In genomic region chr10:98028168-98028770, GRCh38 we compare ENCODE assay signal across 8 cellular contexts. TPM values are rescaled to one million over a fixed set of nuclear protein-coding genes. Genes with fewer than 3 reads are reported as not detected.
DNase-seq lines count a peak whose midpoint lies in the region; ATAC-seq lines count a peak whose summit lies in the region.

No MANE protein-coding gene starts in this region.

- H3K27ac Mint-ChIP-seq in activated CD4-positive, alpha-beta memory T cell treated with anti-CD3 and anti-CD28 coated beads, Interleukin-2, amount 10 ng/mL, durations not matched to agents 7 days and 5 days: no peak overlapping the region
- H3K27ac Mint-ChIP-seq in effector memory CD8-positive, alpha-beta T cell: no peak overlapping the region

- CTCF ChIA-PET in activated CD4-positive, alpha-beta memory T cell treated with anti-CD3 and anti-CD28 coated beads, Interleukin-2, amount 10 ng/mL, durations not matched to agents 7 days and 5 days (lab: Charles Lee): interaction anchor here (0.6 to 4.7 kb wide), 13 partner anchors 8 to 281 kb away, joined by 3 to 26 read pairs (median 3); no protein-coding TSS in a partner anchor

- peak; percentile 74 for ATAC-seq in GM21619 (IDR thresholded peaks at IDR 0.05; ENCODE audit: unreplicated experiment)
- peak; percentile 81 for ATAC-seq in effector memory CD8-positive, alpha-beta T cell (replicated peaks)
- no peak for ATAC-seq in GM18861 (IDR thresholded peaks at IDR 0.05; ENCODE audit: unreplicated experiment)

- H3K27me3 Mint-ChIP-seq in activated CD4-positive, alpha-beta memory T cell treated with anti-CD3 and anti-CD28 coated beads, Interleukin-2, amount 10 ng/mL, durations not matched to agents 7 days and 5 days: peaks cover 54% of the 10 kb centered on the region
- peaks cover 70 to 87% of the 10 kb centered on the region in 2 donors for H3K27me3 Mint-ChIP-seq in effector memory CD8-positive, alpha-beta T cell

- H3K9me3 Mint-ChIP-seq in activated CD4-positive, alpha-beta memory T cell treated with anti-CD3 and anti-CD28 coated beads, Interleukin-2, amount 10 ng/mL, durations not matched to agents 7 days and 5 days: no peaks in the 10 kb centered on the region
- no peaks in the 10 kb centered on the region for H3K9me3 Mint-ChIP-seq in effector memory CD8-positive, alpha-beta T cell

- POLR2A ChIA-PET in activated CD4-positive, alpha-beta memory T cell treated with anti-CD3 and anti-CD28 coated beads, Interleukin-2, amount 10 ng/mL, durations not matched to agents 7 days and 5 days (lab: Charles Lee): no interaction called here

- peaks cover 3% of the 10 kb centered on the region for H3K4me1 Mint-ChIP-seq in activated CD4-positive, alpha-beta memory T cell treated with anti-CD3 and anti-CD28 coated beads, Interleukin-2, amount 10 ng/mL, durations not matched to agents 7 days and 5 days
- H3K4me1 Mint-ChIP-seq in effector memory CD8-positive, alpha-beta T cell (ENCODE audit: low read depth in 2 of 2): peaks cover 9 to 11% of the 10 kb centered on the region in 2 donors

- H3K4me3 Mint-ChIP-seq in activated CD4-positive, alpha-beta memory T cell treated with anti-CD3 and anti-CD28 coated beads, Interleukin-2, amount 10 ng/mL, durations not matched to agents 7 days and 5 days: no peak overlapping the region
- H3K4me3 Mint-ChIP-seq in effector memory CD8-positive, alpha-beta T cell: peak overlapping the region in 1 of 2 donors; percentile 43

- no peaks in the 10 kb centered on the region for H3K36me3 Mint-ChIP-seq in activated CD4-positive, alpha-beta memory T cell treated with anti-CD3 and anti-CD28 coated beads, Interleukin-2, amount 10 ng/mL, durations not matched to agents 7 days and 5 days (ENCODE audit: low read depth)
- H3K36me3 Mint-ChIP-seq in effector memory CD8-positive, alpha-beta T cell (ENCODE audit: insufficient read depth): no peaks in the 10 kb centered on the region

- DNase-seq in CD1c-positive myeloid dendritic cell (ENCODE audit: extremely low spot score) (peak; percentile 56), NCI-H446 (lab: John Stamatoyannopoulos, UW) (peak; percentile 41 to 74), mucosa of gallbladder (ENCODE audit: low spot score) (peak; percentile 38)
- peak; percentile 69 for DNase-seq in activated CD4-positive, alpha-beta memory T cell treated with anti-CD3 and anti-CD28 coated beads, Interleukin-2, amount 10 ng/mL, durations not matched to agents 7 days and 5 days
- DNase-seq in effector memory CD8-positive, alpha-beta T cell: peak; percentile 44 to 59 (median 57)
- DNase-seq in stimulated activated CD8-positive, alpha-beta memory T cell treated with anti-CD3 and anti-CD28 coated beads, Interleukin-7, amount 100 ng/mL, for 48 hours (ENCODE audit: extremely low read depth in 1 of 2, low read depth in 1 of 2): peak; percentile 19 to 37

RNA-seq across cellular contexts. Expression of gene CRTAC1, which starts 2.2 kb away (rescaled TPM):
- not detected for total RNA-seq in activated CD4-positive, alpha-beta memory T cell treated with anti-CD3 and anti-CD28 coated beads, Interleukin-2, amount 10 ng/mL, durations not matched to agents 7 days and 5 days
- total RNA-seq in mucosa of gallbladder: 1.6 TPM
